In genomic region chr13:87123987-87124784, GRCh38 we compare ENCODE assay signal across 1 cellular context.
A peak's percentile ranks its signal among the peaks of the same experiment; 100 is the strongest.
TF ChIP-seq lines count a peak whose summit lies in the region.

No MANE protein-coding gene starts in this region.

TF ChIP-seq in K562, 482 proteins besides CTCF, POLR2A, EP300 and RAD21 (continued from another document and continues in another):
- TF ChIP-seq CREB1 (IDR thresholded peaks at IDR 0.05) (no peak), CREB1 (CRISPR knock-in tag; IDR thresholded peaks at IDR 0.05) (no peak), HMG20A (CRISPR knock-in tag; conservative IDR thresholded peaks at IDR 0.05) (no peak), ZBTB11 (CRISPR knock-in tag; IDR thresholded peaks at IDR 0.05) (no peak), BHLHE40 (IDR thresholded peaks at IDR 0.05; ENCODE audit: low read length) (no peak), TBL1XR1 (IDR thresholded peaks at IDR 0.05; ENCODE audit: low read length in 2 of 2) (no peak), CBFA2T3 (IDR thresholded peaks at IDR 0.05) (peak; percentile 35), ATF1 (CRISPR knock-in tag; IDR thresholded peaks at IDR 0.05) (no peak), ATF1 (tag; IDR thresholded peaks at IDR 0.05) (no peak), TGIF2 (CRISPR knock-in tag; IDR thresholded peaks at IDR 0.05) (0 out of 2 replicates have a peak, but pooled peaks have one; percentile 17), GABPB1 (CRISPR knock-in tag; IDR thresholded peaks at IDR 0.05) (peak; percentile 47; the same call in 1 of the 2 replicates), ARNT (IDR thresholded peaks at IDR 0.05) (no peak), ZBTB49 (CRISPR knock-in tag; IDR thresholded peaks at IDR 0.05; ENCODE audit: borderline replicate concordance) (no peak), BRCA1 (IDR thresholded peaks at IDR 0.05) (no peak), BRCA1 (CRISPR knock-in tag; IDR thresholded peaks at IDR 0.05) (no peak), PHTF2 (CRISPR knock-in tag; IDR thresholded peaks at IDR 0.05) (no peak), ESRRB (CRISPR knock-in tag; IDR thresholded peaks at IDR 0.05; ENCODE audit: borderline replicate concordance) (no peak), IFI16 (CRISPR knock-in tag; IDR thresholded peaks at IDR 0.05) (no peak), ZBTB1 (CRISPR knock-in tag; IDR thresholded peaks at IDR 0.05; ENCODE audit: borderline replicate concordance, low read depth) (peak; percentile 99), TAF9B (IDR thresholded peaks at IDR 0.05; ENCODE audit: partially characterized antibody) (no peak), ZNF551 (CRISPR knock-in tag; IDR thresholded peaks at IDR 0.05) (no peak), TSC22D4 (tag; IDR thresholded peaks at IDR 0.05) (no peak), PCBP1 (IDR thresholded peaks at IDR 0.05; ENCODE audit: low read depth, low read length, poor library complexity, severe bottlenecking) (no peak), EGR1 (conservative IDR thresholded peaks at IDR 0.05) (0 out of 2 replicates have a peak, but pooled peaks have one; percentile 10), ZNF507 (tag; conservative IDR thresholded peaks at IDR 0.05) (no peak), ZNF445 (CRISPR knock-in tag; IDR thresholded peaks at IDR 0.05; ENCODE audit: low read depth) (no peak), TEAD1 (CRISPR knock-in tag; IDR thresholded peaks at IDR 0.05) (peak in 1 of 2 experiments; percentile 36; a peak in 1 of 4 replicates), KHSRP (IDR thresholded peaks at IDR 0.05) (no peak), CBX8 (IDR thresholded peaks at IDR 0.05; ENCODE audit: borderline replicate concordance, extremely low read depth, low read depth, low read length, poor library complexity, severe bottlenecking) (no peak), KDM4B (IDR thresholded peaks at IDR 0.05; ENCODE audit: borderline replicate concordance in 2 of 2, low read depth in 1 of 2) (no peak), PHB (CRISPR knock-in tag; IDR thresholded peaks at IDR 0.05) (no peak), JUND (IDR thresholded peaks at IDR 0.05; ENCODE audit: borderline replicate concordance, low read depth, low read length) (0 out of 2 replicates have a peak, but pooled peaks have one; percentile 21), JUND (tag; IDR thresholded peaks at IDR 0.05; ENCODE audit: borderline replicate concordance, low read depth, low read length) (no peak)
- TF ChIP-seq, protein P1, sequence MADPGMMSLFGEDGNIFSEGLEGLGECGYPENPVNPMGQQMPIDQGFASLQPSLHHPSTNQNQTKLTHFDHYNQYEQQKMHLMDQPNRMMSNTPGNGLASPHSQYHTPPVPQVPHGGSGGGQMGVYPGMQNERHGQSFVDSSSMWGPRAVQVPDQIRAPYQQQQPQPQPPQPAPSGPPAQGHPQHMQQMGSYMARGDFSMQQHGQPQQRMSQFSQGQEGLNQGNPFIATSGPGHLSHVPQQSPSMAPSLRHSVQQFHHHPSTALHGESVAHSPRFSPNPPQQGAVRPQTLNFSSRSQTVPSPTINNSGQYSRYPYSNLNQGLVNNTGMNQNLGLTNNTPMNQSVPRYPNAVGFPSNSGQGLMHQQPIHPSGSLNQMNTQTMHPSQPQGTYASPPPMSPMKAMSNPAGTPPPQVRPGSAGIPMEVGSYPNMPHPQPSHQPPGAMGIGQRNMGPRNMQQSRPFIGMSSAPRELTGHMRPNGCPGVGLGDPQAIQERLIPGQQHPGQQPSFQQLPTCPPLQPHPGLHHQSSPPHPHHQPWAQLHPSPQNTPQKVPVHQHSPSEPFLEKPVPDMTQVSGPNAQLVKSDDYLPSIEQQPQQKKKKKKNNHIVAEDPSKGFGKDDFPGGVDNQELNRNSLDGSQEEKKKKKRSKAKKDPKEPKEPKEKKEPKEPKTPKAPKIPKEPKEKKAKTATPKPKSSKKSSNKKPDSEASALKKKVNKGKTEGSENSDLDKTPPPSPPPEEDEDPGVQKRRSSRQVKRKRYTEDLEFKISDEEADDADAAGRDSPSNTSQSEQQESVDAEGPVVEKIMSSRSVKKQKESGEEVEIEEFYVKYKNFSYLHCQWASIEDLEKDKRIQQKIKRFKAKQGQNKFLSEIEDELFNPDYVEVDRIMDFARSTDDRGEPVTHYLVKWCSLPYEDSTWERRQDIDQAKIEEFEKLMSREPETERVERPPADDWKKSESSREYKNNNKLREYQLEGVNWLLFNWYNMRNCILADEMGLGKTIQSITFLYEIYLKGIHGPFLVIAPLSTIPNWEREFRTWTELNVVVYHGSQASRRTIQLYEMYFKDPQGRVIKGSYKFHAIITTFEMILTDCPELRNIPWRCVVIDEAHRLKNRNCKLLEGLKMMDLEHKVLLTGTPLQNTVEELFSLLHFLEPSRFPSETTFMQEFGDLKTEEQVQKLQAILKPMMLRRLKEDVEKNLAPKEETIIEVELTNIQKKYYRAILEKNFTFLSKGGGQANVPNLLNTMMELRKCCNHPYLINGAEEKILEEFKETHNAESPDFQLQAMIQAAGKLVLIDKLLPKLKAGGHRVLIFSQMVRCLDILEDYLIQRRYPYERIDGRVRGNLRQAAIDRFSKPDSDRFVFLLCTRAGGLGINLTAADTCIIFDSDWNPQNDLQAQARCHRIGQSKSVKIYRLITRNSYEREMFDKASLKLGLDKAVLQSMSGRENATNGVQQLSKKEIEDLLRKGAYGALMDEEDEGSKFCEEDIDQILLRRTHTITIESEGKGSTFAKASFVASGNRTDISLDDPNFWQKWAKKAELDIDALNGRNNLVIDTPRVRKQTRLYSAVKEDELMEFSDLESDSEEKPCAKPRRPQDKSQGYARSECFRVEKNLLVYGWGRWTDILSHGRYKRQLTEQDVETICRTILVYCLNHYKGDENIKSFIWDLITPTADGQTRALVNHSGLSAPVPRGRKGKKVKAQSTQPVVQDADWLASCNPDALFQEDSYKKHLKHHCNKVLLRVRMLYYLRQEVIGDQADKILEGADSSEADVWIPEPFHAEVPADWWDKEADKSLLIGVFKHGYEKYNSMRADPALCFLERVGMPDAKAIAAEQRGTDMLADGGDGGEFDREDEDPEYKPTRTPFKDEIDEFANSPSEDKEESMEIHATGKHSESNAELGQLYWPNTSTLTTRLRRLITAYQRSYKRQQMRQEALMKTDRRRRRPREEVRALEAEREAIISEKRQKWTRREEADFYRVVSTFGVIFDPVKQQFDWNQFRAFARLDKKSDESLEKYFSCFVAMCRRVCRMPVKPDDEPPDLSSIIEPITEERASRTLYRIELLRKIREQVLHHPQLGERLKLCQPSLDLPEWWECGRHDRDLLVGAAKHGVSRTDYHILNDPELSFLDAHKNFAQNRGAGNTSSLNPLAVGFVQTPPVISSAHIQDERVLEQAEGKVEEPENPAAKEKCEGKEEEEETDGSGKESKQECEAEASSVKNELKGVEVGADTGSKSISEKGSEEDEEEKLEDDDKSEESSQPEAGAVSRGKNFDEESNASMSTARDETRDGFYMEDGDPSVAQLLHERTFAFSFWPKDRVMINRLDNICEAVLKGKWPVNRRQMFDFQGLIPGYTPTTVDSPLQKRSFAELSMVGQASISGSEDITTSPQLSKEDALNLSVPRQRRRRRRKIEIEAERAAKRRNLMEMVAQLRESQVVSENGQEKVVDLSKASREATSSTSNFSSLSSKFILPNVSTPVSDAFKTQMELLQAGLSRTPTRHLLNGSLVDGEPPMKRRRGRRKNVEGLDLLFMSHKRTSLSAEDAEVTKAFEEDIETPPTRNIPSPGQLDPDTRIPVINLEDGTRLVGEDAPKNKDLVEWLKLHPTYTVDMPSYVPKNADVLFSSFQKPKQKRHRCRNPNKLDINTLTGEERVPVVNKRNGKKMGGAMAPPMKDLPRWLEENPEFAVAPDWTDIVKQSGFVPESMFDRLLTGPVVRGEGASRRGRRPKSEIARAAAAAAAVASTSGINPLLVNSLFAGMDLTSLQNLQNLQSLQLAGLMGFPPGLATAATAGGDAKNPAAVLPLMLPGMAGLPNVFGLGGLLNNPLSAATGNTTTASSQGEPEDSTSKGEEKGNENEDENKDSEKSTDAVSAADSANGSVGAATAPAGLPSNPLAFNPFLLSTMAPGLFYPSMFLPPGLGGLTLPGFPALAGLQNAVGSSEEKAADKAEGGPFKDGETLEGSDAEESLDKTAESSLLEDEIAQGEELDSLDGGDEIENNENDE (IDR thresholded peaks at IDR 0.05; ENCODE audit: low read depth, low read length): no peak
- TF ChIP-seq, protein P2, sequence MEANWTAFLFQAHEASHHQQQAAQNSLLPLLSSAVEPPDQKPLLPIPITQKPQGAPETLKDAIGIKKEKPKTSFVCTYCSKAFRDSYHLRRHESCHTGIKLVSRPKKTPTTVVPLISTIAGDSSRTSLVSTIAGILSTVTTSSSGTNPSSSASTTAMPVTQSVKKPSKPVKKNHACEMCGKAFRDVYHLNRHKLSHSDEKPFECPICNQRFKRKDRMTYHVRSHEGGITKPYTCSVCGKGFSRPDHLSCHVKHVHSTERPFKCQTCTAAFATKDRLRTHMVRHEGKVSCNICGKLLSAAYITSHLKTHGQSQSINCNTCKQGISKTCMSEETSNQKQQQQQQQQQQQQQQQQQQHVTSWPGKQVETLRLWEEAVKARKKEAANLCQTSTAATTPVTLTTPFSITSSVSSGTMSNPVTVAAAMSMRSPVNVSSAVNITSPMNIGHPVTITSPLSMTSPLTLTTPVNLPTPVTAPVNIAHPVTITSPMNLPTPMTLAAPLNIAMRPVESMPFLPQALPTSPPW (CRISPR knock-in tag; IDR thresholded peaks at IDR 0.05): no peak
- TF ChIP-seq, protein P3, sequence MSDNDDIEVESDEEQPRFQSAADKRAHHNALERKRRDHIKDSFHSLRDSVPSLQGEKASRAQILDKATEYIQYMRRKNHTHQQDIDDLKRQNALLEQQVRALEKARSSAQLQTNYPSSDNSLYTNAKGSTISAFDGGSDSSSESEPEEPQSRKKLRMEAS (CRISPR knock-in tag; IDR thresholded peaks at IDR 0.05): peak; percentile 66
- TF ChIP-seq, protein P4, sequence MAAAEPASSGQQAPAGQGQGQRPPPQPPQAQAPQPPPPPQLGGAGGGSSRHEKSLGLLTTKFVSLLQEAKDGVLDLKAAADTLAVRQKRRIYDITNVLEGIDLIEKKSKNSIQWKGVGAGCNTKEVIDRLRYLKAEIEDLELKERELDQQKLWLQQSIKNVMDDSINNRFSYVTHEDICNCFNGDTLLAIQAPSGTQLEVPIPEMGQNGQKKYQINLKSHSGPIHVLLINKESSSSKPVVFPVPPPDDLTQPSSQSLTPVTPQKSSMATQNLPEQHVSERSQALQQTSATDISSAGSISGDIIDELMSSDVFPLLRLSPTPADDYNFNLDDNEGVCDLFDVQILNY (CRISPR knock-in tag; IDR thresholded peaks at IDR 0.05): no peak
- TF ChIP-seq, protein P5, sequence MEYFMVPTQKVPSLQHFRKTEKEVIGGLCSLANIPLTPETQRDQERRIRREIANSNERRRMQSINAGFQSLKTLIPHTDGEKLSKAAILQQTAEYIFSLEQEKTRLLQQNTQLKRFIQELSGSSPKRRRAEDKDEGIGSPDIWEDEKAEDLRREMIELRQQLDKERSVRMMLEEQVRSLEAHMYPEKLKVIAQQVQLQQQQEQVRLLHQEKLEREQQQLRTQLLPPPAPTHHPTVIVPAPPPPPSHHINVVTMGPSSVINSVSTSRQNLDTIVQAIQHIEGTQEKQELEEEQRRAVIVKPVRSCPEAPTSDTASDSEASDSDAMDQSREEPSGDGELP (CRISPR knock-in tag; IDR thresholded peaks at IDR 0.05; ENCODE audit: borderline replicate concordance): peak; percentile 76
- TF ChIP-seq, protein P6, sequence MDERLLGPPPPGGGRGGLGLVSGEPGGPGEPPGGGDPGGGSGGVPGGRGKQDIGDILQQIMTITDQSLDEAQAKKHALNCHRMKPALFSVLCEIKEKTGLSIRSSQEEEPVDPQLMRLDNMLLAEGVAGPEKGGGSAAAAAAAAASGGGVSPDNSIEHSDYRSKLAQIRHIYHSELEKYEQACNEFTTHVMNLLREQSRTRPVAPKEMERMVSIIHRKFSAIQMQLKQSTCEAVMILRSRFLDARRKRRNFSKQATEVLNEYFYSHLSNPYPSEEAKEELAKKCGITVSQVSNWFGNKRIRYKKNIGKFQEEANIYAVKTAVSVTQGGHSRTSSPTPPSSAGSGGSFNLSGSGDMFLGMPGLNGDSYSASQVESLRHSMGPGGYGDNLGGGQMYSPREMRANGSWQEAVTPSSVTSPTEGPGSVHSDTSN (CRISPR knock-in tag; IDR thresholded peaks at IDR 0.05; ENCODE audit: low read depth): no peak
- TF ChIP-seq, protein P6 (tag; conservative IDR thresholded peaks at IDR 0.05; ENCODE audit: low read depth): peak; percentile 56
